ENCODE assay signal across 8 cellular contexts in genomic region chr1:242523282-242523967, GRCh38. TPM values are rescaled to one million over a fixed set of nuclear protein-coding genes. Genes with fewer than 3 reads are reported as not detected.
DNase-seq lines count a peak whose midpoint lies in the region; ATAC-seq and TF ChIP-seq lines count a peak whose summit lies in the region.

No MANE protein-coding gene starts in this region.

- H3K4me3 ChIP-seq in A673 (ENCODE audit: low read depth, low read length, poor library complexity, severe bottlenecking) (peak overlapping the region; percentile 56), HUES6 (ENCODE audit: low read depth, low read length) (peak overlapping the region; percentile 82)

- no peaks in the 10 kb centered on the region for H3K9me3 Mint-ChIP-seq in nephron progenitor cell

- H3K4me1 ChIP-seq in A673 (ENCODE audit: insufficient read depth, low read length, poor library complexity, severe bottlenecking) (no peaks in the 10 kb centered on the region), HUES6 (ENCODE audit: control insufficient read depth, insufficient read depth, low read length) (peaks cover 9% of the 10 kb centered on the region; the same call in 1 of the 2 replicates)

- TSS peak; percentile 25 for BruUV-seq in A673 (replicated peaks; lab: Mats Ljungman, UMichigan)

- H3K9me3 ChIP-seq in A673 (ENCODE audit: low read depth, low read length, poor library complexity, severe bottlenecking) (no peaks in the 10 kb centered on the region), HUES6 (ENCODE audit: control insufficient read depth, insufficient read depth, low read depth, low read length) (no peaks in the 10 kb centered on the region)

- no peak for ATAC-seq in left colon

- peak overlapping the region; percentile 75 for H3K4me3 Mint-ChIP-seq in nephron progenitor cell

- no peaks in the 10 kb centered on the region for H3K36me3 Mint-ChIP-seq in nephron progenitor cell (ENCODE audit: low read depth)

- H3K36me3 ChIP-seq in A673 (ENCODE audit: insufficient read depth, low read length, poor library complexity, severe bottlenecking) (no peaks in the 10 kb centered on the region), HUES6 (ENCODE audit: control insufficient read depth, insufficient read depth, low read length) (no peaks in the 10 kb centered on the region)

- no peak for DNase-seq in A673 (ENCODE audit: low spot score)
- DNase-seq in ecto neural progenitor cell (ENCODE audit: low spot score) = peak; percentile 52
- no peak for DNase-seq in nephron progenitor cell
- DNase-seq in GM10248 (ENCODE audit: extremely low spot score) = no peak
- DNase-seq in HK-2 (ENCODE audit: unreplicated experiment) = no peak
- no peak for DNase-seq in SHP77 (lab: John Stamatoyannopoulos, UW)
- DNase-seq in left colon = no peak

- peaks cover 10% of the 10 kb centered on the region for H3K4me1 Mint-ChIP-seq in nephron progenitor cell

- H3K27ac ChIP-seq in A673 (ENCODE audit: low read depth, low read length, poor library complexity, severe bottlenecking) (no peak overlapping the region), HUES6 (ENCODE audit: low read depth, low read length) (no peak overlapping the region)

- no peaks in the 10 kb centered on the region for H3K27me3 ChIP-seq in A673 (replicated peaks; ENCODE audit: insufficient read depth, low read depth, low read length, poor library complexity)
- peaks cover 61% of the 10 kb centered on the region for H3K27me3 ChIP-seq in HUES6 (ENCODE audit: control insufficient read depth, insufficient read depth, low read length)

- no peak overlapping the region for H3K27ac Mint-ChIP-seq in nephron progenitor cell

- TF ChIP-seq CTCF in A673 (conservative IDR thresholded peaks at IDR 0.05; ENCODE audit: low read depth, low read length) = no peak
- no peak for TF ChIP-seq CTCF in nephron progenitor cell (IDR thresholded peaks at IDR 0.05)
- no peak for TF ChIP-seq CTCF in GM10248 (IDR thresholded peaks at IDR 0.05; ENCODE audit: control extremely low read depth, extremely low read depth, low read depth, missing control alignments)

- CTCF ChIA-PET in A673 (lab: Charles Lee) = no interaction called here
- CTCF ChIA-PET in GM10248 (lab: Yijun Ruan, JAX) = no interaction called here

- POLR2A ChIA-PET in A673 (lab: Charles Lee; ENCODE audit: low non-redundant PET) = no interaction called here
- POLR2A ChIA-PET in GM10248 (lab: Yijun Ruan, JAX) = no interaction called here

- peak overlapping the region; percentile 44 for H3K9ac ChIP-seq in HUES6 (ENCODE audit: low read length)

- peaks cover 87% of the 10 kb centered on the region for H3K27me3 Mint-ChIP-seq in nephron progenitor cell (ENCODE audit: low read depth, poor library complexity)

- intact Hi-C loops in A673 (cut with micrococcal nuclease; ENCODE audit: unreplicated experiment) = no loop called here
- intact Hi-C loops in left colon (cut with DNase I, micrococcal nuclease) = no loop called here

RNA-seq across cellular contexts. Expression of gene PLD5, which starts 1.1 kb away (rescaled TPM):
- total RNA-seq in A673 (2021) (6.9 and 9.2 TPM in 2 replicates), left colon (under 1 TPM in 1 of 2 donors, not detected in 1; 0.47 TPM)
